In the genomic region with DNA sequence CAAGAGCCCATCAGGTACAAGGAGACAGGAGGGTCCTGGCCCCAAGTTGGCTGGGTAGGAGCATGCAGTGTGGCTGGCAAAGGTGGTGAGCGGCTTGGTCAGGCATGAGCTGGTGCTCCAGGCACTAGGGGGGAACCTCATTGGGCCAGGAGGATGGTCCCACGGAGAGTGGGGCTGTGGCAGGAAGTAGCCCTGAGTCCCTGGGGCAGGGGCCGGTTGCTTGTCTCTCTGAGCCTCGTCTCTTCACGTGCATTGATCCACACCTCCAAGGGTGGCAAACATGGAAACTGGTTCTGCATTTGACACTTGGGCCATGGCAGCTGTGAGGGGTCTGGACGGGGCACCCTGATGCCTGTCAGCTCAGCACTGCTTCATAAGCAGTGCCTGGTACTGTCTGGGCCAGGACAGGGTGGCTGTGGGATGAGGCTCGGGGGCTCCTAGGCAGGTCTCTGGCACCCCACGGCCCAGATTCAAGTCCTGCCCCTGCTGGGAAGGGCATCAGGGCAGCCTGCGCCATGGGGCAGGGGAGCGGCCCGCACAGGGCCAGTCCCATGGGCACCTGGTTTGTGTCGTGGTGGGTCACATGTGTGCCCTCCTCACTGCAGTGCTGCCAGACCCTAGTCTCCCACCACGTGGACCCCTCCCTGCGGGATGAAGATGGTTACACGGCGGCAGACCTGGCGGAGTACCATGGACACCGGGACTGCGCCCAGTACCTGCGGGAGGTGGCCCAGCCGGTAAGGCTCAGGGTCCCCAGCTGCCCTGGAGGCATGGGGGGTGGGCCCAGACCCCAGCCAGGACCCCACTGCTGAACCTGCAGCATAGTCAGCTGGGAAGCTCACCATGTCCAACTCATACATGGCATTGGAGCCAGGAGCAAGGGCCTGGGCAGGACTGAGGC, we compare ENCODE assay signal across 16 cellular contexts. TPM values are rescaled to one million over a fixed set of nuclear protein-coding genes. Genes with fewer than 3 reads are reported as not detected.
"Had no signal": no experiment of that assay in that cellular context is flagged by ENCODE, and none has a peak within 500 bp of the region (broad histone marks: within the 10 kb centered on the region; RNA-seq: fewer than 3 reads in every experiment).

No MANE protein-coding gene starts in this region.

- H3K27me3 ChIP-seq: upper lobe of left lung had no signal

- H3K36me3 ChIP-seq: upper lobe of left lung had no signal

- H3K4me3 ChIP-seq: coronary artery, upper lobe of left lung had no signal

- DNase-seq: activated CD4-positive, CD25-positive, alpha-beta regulatory T cell treated with anti-CD3 and anti-CD28 coated beads, Interleukin-2, amount 50 U/mL, for 72 hours; activated gamma-delta T cell; activated T-cell treated with anti-CD3 and anti-CD28 coated beads, Interleukin-2, amount 50 U/mL, for 4 hours; central memory CD4-positive, alpha-beta T cell; midbrain; small intestine; stimulated activated CD4-positive, alpha-beta T cell treated with anti-CD3 and anti-CD28 coated beads, Interleukin-4, amount 100 ng/mL, for 4 hours; stimulated activated CD8-positive, alpha-beta memory T cell treated with anti-CD3 and anti-CD28 coated beads, Interleukin-4, amount 100 ng/mL, for 48 hours; stimulated activated naive CD4-positive, alpha-beta T cell treated with Interleukin-2 at 50 U/mL for 16 hours had no signal

- H3K4me3 Mint-ChIP-seq: activated T-cell treated with anti-CD3 and anti-CD28 coated beads, Interleukin-2, amount 50 U/mL, for 4 hours had no signal

- ATAC-seq: activated naive CD4-positive, alpha-beta T cell treated with anti-CD3 and anti-CD28 coated beads, Interleukin-2, amount 50 U/mL, for 72 hours; activated T-cell treated with anti-CD3 and anti-CD28 coated beads, Interleukin-2, amount 50 U/mL, for 4 hours had no signal

- H3K27ac Mint-ChIP-seq: activated naive CD4-positive, alpha-beta T cell treated with anti-CD3 and anti-CD28 coated beads, Interleukin-2, amount 50 U/mL, for 72 hours had no signal

- H3K4me1 ChIP-seq: upper lobe of left lung had no signal

- H3K27ac ChIP-seq: coronary artery, upper lobe of left lung had no signal

RNA-seq across cellular contexts. Expression of a gene that starts 16.4 kb away (rescaled TPM):
- total RNA-seq: endothelial cell of umbilical vein, lung microvascular endothelial cell had no signal
- polyA plus RNA-seq: endothelial cell of umbilical vein had no signal

RNA-seq across cellular contexts. Expression of a gene that starts 21.9 kb away (rescaled TPM):
- total RNA-seq: activated naive CD4-positive, alpha-beta T cell treated with anti-CD3 and anti-CD28 coated beads, Interleukin-2, amount 50 U/mL, for 72 hours; activated T-cell treated with anti-CD3 and anti-CD28 coated beads, Interleukin-2, amount 50 U/mL, for 4 hours; endothelial cell of umbilical vein; lung microvascular endothelial cell; T-helper 1 cell treated with Interleukin-12 subunit alpha and Interleukin-12 subunit beta and Interleukin-4 antibody, amounts not matched to agents 30 ng/mL and 1 ng/mL, for 36 hours; temporal lobe had no signal
- polyA plus RNA-seq: endothelial cell of umbilical vein had no signal

RNA-seq across cellular contexts. Expression of a gene that starts 42.2 kb away (rescaled TPM):
- total RNA-seq: lung microvascular endothelial cell; T-helper 1 cell treated with Interleukin-12 subunit alpha and Interleukin-12 subunit beta and Interleukin-4 antibody, amounts not matched to agents 30 ng/mL and 1 ng/mL, for 36 hours had no signal
